Comparison of ENCODE assay signal across 8 cellular contexts in genomic region chr17:36463916-36464764, GRCh38. TPM values are rescaled to one million over a fixed set of nuclear protein-coding genes. Genes with fewer than 3 reads are reported as not detected.
DNase-seq lines count a peak whose midpoint lies in the region; ATAC-seq, FAIRE-seq and TF ChIP-seq lines count a peak whose summit lies in the region.

No MANE protein-coding gene starts in this region.

- intact Hi-C loops in activated CD8-positive, alpha-beta T cell treated with anti-CD3 and anti-CD28 coated beads for 36 hours (cut with micrococcal nuclease) = no loop called here
- intact Hi-C loops in pancreas (cut with DNase I) = no loop called here

- TF ChIP-seq POLR2A in gastroesophageal sphincter (IDR thresholded peaks at IDR 0.05) = no peak

- DNase-seq in DMS53 treated with DMSO at 0.1 percent for 48 hours (lab: John Stamatoyannopoulos, UW; ENCODE audit: unreplicated experiment) (peak; percentile 27), LoVo (ENCODE audit: low spot score) (peak; percentile 77), fibroblast of villous mesenchyme (ENCODE audit: low read depth) (peak; percentile 72), pancreas (peak; percentile 31 to 83 (median 70)), NCI-H187 treated with DMSO at 0.1 percent for 48 hours (lab: John Stamatoyannopoulos, UW) (no peak)
- peak; percentile 83 for DNase-seq in activated CD8-positive, alpha-beta T cell treated with anti-CD3 and anti-CD28 coated beads for 36 hours

- H3K27me3 Mint-ChIP-seq in activated CD8-positive, alpha-beta T cell treated with anti-CD3 and anti-CD28 coated beads for 36 hours = peaks cover 46% of the 10 kb centered on the region

- no peaks in the 10 kb centered on the region for H3K9me3 Mint-ChIP-seq in activated CD8-positive, alpha-beta T cell treated with anti-CD3 and anti-CD28 coated beads for 36 hours

- H3K4me3 Mint-ChIP-seq in activated CD8-positive, alpha-beta T cell treated with anti-CD3 and anti-CD28 coated beads for 36 hours = no peak overlapping the region

- POLR2A ChIA-PET in activated CD8-positive, alpha-beta T cell treated with anti-CD3 and anti-CD28 coated beads for 36 hours (lab: Charles Lee) = no interaction called here

- H3K4me1 ChIP-seq in pancreas = no peaks in the 10 kb centered on the region
- H3K4me1 ChIP-seq in gastroesophageal sphincter = peaks cover 0 to 4% (median 0%) of the 10 kb centered on the region in 3 donors

- peak; percentile 100 for ATAC-seq in activated CD8-positive, alpha-beta T cell treated with anti-CD3 and anti-CD28 coated beads for 36 hours
- ATAC-seq in pancreas (peak; percentile 94 to 100 (median 96)), gastroesophageal sphincter (no peak), GM21576 (IDR thresholded peaks at IDR 0.05; ENCODE audit: unreplicated experiment) (no peak)

- TF ChIP-seq EP300 in gastroesophageal sphincter (IDR thresholded peaks at IDR 0.05) = no peak

- H3K4me1 Mint-ChIP-seq in activated CD8-positive, alpha-beta T cell treated with anti-CD3 and anti-CD28 coated beads for 36 hours (ENCODE audit: low read depth) = no peaks in the 10 kb centered on the region

- H3K4me3 ChIP-seq in fibroblast of villous mesenchyme (ENCODE audit: low read depth, low read length) (no peak overlapping the region), pancreas (no peak overlapping the region), gastroesophageal sphincter (no peak overlapping the region)

- H3K36me3 ChIP-seq in pancreas = no peaks in the 10 kb centered on the region
- no peaks in the 10 kb centered on the region for H3K36me3 ChIP-seq in gastroesophageal sphincter

- H3K36me3 Mint-ChIP-seq in activated CD8-positive, alpha-beta T cell treated with anti-CD3 and anti-CD28 coated beads for 36 hours (ENCODE audit: low read depth) = no peaks in the 10 kb centered on the region

- H3K27ac ChIP-seq in pancreas (no peak overlapping the region), gastroesophageal sphincter (no peak overlapping the region)

- FAIRE-seq in pancreas (lab: Jason Lieb, UNC) = no peak

- no peaks in the 10 kb centered on the region for H3K9me3 ChIP-seq in pancreas
- H3K9me3 ChIP-seq in gastroesophageal sphincter = peaks cover 0 to 5% (median 0%) of the 10 kb centered on the region in 3 donors

- no peaks in the 10 kb centered on the region for H3K27me3 ChIP-seq in pancreas
- peaks cover 89% of the 10 kb centered on the region for H3K27me3 ChIP-seq in gastroesophageal sphincter

- no peak for TF ChIP-seq CTCF in activated CD8-positive, alpha-beta T cell treated with anti-CD3 and anti-CD28 coated beads for 36 hours (IDR thresholded peaks at IDR 0.05)
- TF ChIP-seq CTCF in fibroblast of villous mesenchyme (IDR thresholded peaks at IDR 0.05; ENCODE audit: insufficient read depth, low read depth, low read length) (no peak), pancreas (IDR thresholded peaks at IDR 0.05) (no peak), gastroesophageal sphincter (IDR thresholded peaks at IDR 0.05) (no peak)

- WGBS in pancreas, 2 donors = 12% methylated on average over 53 to 54 of the region's 54 CpGs
- WGBS in gastroesophageal sphincter (ENCODE audit: low coverage in 1 of 2), 2 donors = 50% methylated on average over 1 of the region's 54 CpGs; no CpG with 5 or more reads in 1 of the 2 donors

- CTCF ChIA-PET in activated CD8-positive, alpha-beta T cell treated with anti-CD3 and anti-CD28 coated beads for 36 hours (lab: Charles Lee) = interaction anchor here (1.0 to 1.5 kb wide), 2 partner anchors 19 to 21 kb away, joined by 3 to 4 read pairs; no protein-coding TSS in a partner anchor

- no peak overlapping the region for H3K27ac Mint-ChIP-seq in activated CD8-positive, alpha-beta T cell treated with anti-CD3 and anti-CD28 coated beads for 36 hours

RNA-seq across cellular contexts. Expression of gene ZNHIT3, which starts 22.3 kb away (rescaled TPM):
- 10 to 100 TPM; 46.5 to 50.5 TPM for total RNA-seq in activated CD8-positive, alpha-beta T cell treated with anti-CD3 and anti-CD28 coated beads for 36 hours
- 15.5 and 17.7 TPM in 2 replicates for total RNA-seq in fibroblast of villous mesenchyme
- total RNA-seq in pancreas = 10 to 100 TPM; 13.6 to 19.2 (median 15.4) TPM
- polyA plus RNA-seq in pancreas = 10 to 100 TPM; 20.4 to 31.8 TPM
- total RNA-seq in gastroesophageal sphincter = 10 to 100 TPM; 30.8 to 42.0 (median 36.5) TPM

Comparison
In these comparisons a context has a peak if more than half of its experiments do, and no peak if none do; other contexts are left out.
1. ATAC-seq: peak in activated CD8-positive, alpha-beta T cell treated with anti-CD3 and anti-CD28 coated beads for 36 hours (single experiment) and pancreas (4 of 4); none in gastroesophageal sphincter (single experiment) and GM21576 (single experiment).